In genomic region chr19:55768818-55769217, GRCh38 we compare ENCODE assay signal across 1 cellular context. TPM values are rescaled to one million over a fixed set of nuclear protein-coding genes. Genes with fewer than 3 reads are reported as not detected.
"Had no signal": no experiment of that assay in that cellular context is flagged by ENCODE, and none has a peak within 500 bp of the region (broad histone marks: within the 10 kb centered on the region; RNA-seq: fewer than 3 reads in every experiment).

TSS of gene RFPL4AL1 (plus strand) at chr19:55769118. CDS start at chr19:55771805, 2,687 bp downstream.

RNA-seq across cellular contexts. Expression of gene RFPL4AL1, which starts in this region (rescaled TPM):
- total RNA-seq: GM12878 had no signal
- polyA plus RNA-seq: GM12878 had no signal
